Comparison of ENCODE assay signal across 1 cellular context in genomic region chr22:20414450-20414849, GRCh38.
TF ChIP-seq lines count a peak whose summit lies in the region.

No MANE protein-coding gene starts in this region.

TF ChIP-seq in K562, 482 proteins besides CTCF, POLR2A, EP300 and RAD21 (continued from another document and continues in another):
- TF ChIP-seq MLX (CRISPR knock-in tag; conservative IDR thresholded peaks at IDR 0.05) (peak in 1 of 2 experiments; percentile 74; a peak in 2 of 4 replicates), ZBTB34 (CRISPR knock-in tag; IDR thresholded peaks at IDR 0.05) (no peak), ARID4B (CRISPR knock-in tag; IDR thresholded peaks at IDR 0.05) (no peak), ATF4 (CRISPR knock-in tag; IDR thresholded peaks at IDR 0.05) (no peak), ETV1 (tag; conservative IDR thresholded peaks at IDR 0.05; ENCODE audit: low read depth) (no peak), ZNF175 (CRISPR knock-in tag; IDR thresholded peaks at IDR 0.05; ENCODE audit: low read depth) (no peak), ZNF140 (CRISPR knock-in tag; IDR thresholded peaks at IDR 0.05) (0 out of 2 replicates have a peak, but pooled peaks have one; percentile 71), IRF1 (CRISPR knock-in tag; IDR thresholded peaks at IDR 0.05; ENCODE audit: borderline replicate concordance) (no peak), LCOR (CRISPR knock-in tag; IDR thresholded peaks at IDR 0.05) (no peak), CLOCK (CRISPR knock-in tag; IDR thresholded peaks at IDR 0.05; ENCODE audit: borderline replicate concordance) (no peak), BRF1 (IDR thresholded peaks at IDR 0.05; ENCODE audit: borderline replicate concordance, extremely low read depth, insufficient read length) (no peak), ZNF583 (CRISPR knock-in tag; IDR thresholded peaks at IDR 0.05) (no peak), ARHGAP35 (IDR thresholded peaks at IDR 0.05; ENCODE audit: partially characterized antibody) (no peak), ZBTB7A (IDR thresholded peaks at IDR 0.05; ENCODE audit: borderline replicate concordance, control insufficient read depth, low read depth, low read length) (0 out of 2 replicates have a peak, but pooled peaks have one; percentile 14), REST (CRISPR knock-in tag; IDR thresholded peaks at IDR 0.05; ENCODE audit: low read depth) (no peak), ZNF79 (CRISPR knock-in tag; IDR thresholded peaks at IDR 0.05; ENCODE audit: low read depth) (no peak), ZNF282 (CRISPR knock-in tag; IDR thresholded peaks at IDR 0.05) (no peak), RBM17 (IDR thresholded peaks at IDR 0.05; ENCODE audit: borderline replicate concordance, low read depth, low read length) (no peak), TAL1 (IDR thresholded peaks at IDR 0.05) (no peak), ZNF408 (CRISPR knock-in tag; IDR thresholded peaks at IDR 0.05; ENCODE audit: low read depth) (peak; percentile 43; the same call in 1 of the 2 replicates), HDAC1 (IDR thresholded peaks at IDR 0.05) (no peak), PHF8 (IDR thresholded peaks at IDR 0.05; ENCODE audit: borderline replicate concordance, low read length) (no peak), TFAM (CRISPR knock-in tag; conservative IDR thresholded peaks at IDR 0.05) (no peak), E2F3 (CRISPR knock-in tag; IDR thresholded peaks at IDR 0.05) (no peak), ZNF431 (CRISPR knock-in tag; IDR thresholded peaks at IDR 0.05) (peak; percentile 38; the same call in 1 of the 2 replicates), NEUROD1 (IDR thresholded peaks at IDR 0.05; ENCODE audit: borderline replicate concordance, low read depth, low read length, partially characterized antibody) (no peak), SREBF1 (IDR thresholded peaks at IDR 0.05; ENCODE audit: borderline replicate concordance, low read depth, low read length) (no peak), ZNF668 (CRISPR knock-in tag; IDR thresholded peaks at IDR 0.05) (0 out of 2 replicates have a peak, but pooled peaks have one; percentile 35), ZBTB43 (CRISPR knock-in tag; IDR thresholded peaks at IDR 0.05) (no peak), ZBTB8A (IDR thresholded peaks at IDR 0.05; ENCODE audit: partially characterized antibody) (no peak), ZFP1 (CRISPR knock-in tag; IDR thresholded peaks at IDR 0.05) (no peak), EWSR1 (IDR thresholded peaks at IDR 0.05; ENCODE audit: borderline replicate concordance, low read depth, partially characterized antibody) (no peak), TCF15 (CRISPR knock-in tag; IDR thresholded peaks at IDR 0.05) (0 out of 2 replicates have a peak, but pooled peaks have one; percentile 67), ETS1 (conservative IDR thresholded peaks at IDR 0.05; ENCODE audit: control insufficient read depth, low read depth, low read length) (no peak), NR2F6 (CRISPR knock-in tag; IDR thresholded peaks at IDR 0.05) (0 out of 2 replicates have a peak, but pooled peaks have one; percentile 41), BRF2 (IDR thresholded peaks at IDR 0.05; ENCODE audit: borderline replicate concordance, insufficient read depth, insufficient read length) (no peak), CCAR2 (IDR thresholded peaks at IDR 0.05; ENCODE audit: low read depth, low read length) (no peak), TAF7 (tag; IDR thresholded peaks at IDR 0.05) (no peak), HOMEZ (CRISPR knock-in tag; IDR thresholded peaks at IDR 0.05) (0 out of 2 replicates have a peak, but pooled peaks have one; percentile 26)
